In the genomic region with DNA sequence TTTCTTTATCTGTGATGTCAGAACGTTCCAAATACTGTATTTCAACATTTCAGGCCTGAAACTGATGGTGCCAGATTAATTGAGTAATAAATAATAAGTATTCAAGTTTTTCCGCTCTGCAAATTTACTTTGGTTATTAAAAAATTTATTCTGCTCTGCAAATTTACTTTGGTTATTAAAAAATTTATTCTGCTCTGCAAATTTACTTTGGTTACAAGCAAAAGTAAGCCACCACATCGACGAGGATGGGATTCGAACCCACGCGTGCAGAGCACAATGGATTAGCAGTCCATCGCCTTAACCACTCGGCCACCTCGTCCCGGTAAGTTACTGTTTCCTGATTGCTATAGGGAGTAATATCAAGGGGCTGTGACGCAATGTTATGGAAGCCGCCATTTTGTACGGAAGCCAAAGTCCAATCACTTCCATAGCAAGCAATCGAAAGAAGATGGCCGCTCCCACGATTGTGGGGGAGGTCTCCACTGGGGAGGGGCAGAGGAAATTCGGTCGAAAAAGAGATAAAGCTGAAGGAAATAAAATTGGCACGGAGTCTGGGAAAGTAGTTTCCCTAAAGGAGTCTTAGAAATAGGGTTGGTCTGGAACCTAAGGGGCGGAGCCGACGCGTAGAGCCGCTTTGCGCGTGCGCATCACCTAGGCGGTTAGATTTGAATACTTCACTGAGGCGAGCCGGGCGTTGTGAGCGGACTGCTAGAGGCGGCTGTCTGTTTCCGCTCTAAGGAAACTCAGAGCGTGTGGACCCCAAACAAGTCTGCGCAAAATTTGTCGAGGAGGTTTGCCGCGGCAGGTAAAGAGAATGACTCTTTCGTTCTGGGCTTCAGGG, we compare ENCODE assay signal across 8 cellular contexts. TPM values are rescaled to one million over a fixed set of nuclear protein-coding genes. Genes with fewer than 3 reads are reported as not detected.
DNase-seq lines count a peak whose midpoint lies in the region; ATAC-seq and TF ChIP-seq lines count a peak whose summit lies in the region.

A gene with protein sequence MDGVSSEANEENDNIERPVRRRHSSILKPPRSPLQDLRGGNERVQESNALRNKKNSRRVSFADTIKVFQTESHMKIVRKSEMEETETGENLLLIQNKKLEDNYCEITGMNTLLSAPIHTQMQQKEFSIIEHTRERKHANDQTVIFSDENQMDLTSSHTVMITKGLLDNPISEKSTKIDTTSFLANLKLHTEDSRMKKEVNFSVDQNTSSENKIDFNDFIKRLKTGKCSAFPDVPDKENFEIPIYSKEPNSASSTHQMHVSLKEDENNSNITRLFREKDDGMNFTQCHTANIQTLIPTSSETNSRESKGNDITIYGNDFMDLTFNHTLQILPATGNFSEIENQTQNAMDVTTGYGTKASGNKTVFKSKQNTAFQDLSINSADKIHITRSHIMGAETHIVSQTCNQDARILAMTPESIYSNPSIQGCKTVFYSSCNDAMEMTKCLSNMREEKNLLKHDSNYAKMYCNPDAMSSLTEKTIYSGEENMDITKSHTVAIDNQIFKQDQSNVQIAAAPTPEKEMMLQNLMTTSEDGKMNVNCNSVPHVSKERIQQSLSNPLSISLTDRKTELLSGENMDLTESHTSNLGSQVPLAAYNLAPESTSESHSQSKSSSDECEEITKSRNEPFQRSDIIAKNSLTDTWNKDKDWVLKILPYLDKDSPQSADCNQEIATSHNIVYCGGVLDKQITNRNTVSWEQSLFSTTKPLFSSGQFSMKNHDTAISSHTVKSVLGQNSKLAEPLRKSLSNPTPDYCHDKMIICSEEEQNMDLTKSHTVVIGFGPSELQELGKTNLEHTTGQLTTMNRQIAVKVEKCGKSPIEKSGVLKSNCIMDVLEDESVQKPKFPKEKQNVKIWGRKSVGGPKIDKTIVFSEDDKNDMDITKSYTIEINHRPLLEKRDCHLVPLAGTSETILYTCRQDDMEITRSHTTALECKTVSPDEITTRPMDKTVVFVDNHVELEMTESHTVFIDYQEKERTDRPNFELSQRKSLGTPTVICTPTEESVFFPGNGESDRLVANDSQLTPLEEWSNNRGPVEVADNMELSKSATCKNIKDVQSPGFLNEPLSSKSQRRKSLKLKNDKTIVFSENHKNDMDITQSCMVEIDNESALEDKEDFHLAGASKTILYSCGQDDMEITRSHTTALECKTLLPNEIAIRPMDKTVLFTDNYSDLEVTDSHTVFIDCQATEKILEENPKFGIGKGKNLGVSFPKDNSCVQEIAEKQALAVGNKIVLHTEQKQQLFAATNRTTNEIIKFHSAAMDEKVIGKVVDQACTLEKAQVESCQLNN (N-terminal part only) (plus strand): TSS at position 662 of the 841 bp plus-strand sequence. CDS start 8,683 bp downstream, outside the sequence.

- no peaks in the 10 kb centered on the region; the same call in 1 of the 2 replicates for H3K27me3 ChIP-seq in H7 (ENCODE audit: control insufficient read depth, insufficient read depth, low read length)

- peak within 1 kb of the TSS; percentile 93 for H3K4me3 Mint-ChIP-seq in activated T-helper 2 cell treated with anti-CD3 and anti-CD28 coated beads, Interferon-gamma antibody, Interleukin-2, Interleukin-4, amounts not matched to agents 10 μg/mL and 5 μg/mL and 100 μg/mL, durations not matched to agents 14 hours and 24 hours and 36 hours (ENCODE audit: low read depth)
- H3K4me3 Mint-ChIP-seq in naive thymus-derived CD8-positive, alpha-beta T cell: peak within 1 kb of the TSS; percentile 93 to 100 (median 96)
- H3K4me3 Mint-ChIP-seq in stimulated activated naive B cell treated with anti-CD40 and anti-IgM and Interleukin-4, amounts not matched to agents 10 μg/mL and 1 μg/mL and 100 μg/mL, for 72 hours: peak within 1 kb of the TSS; percentile 93 to 99

- H3K4me1 Mint-ChIP-seq in activated T-helper 2 cell treated with anti-CD3 and anti-CD28 coated beads, Interferon-gamma antibody, Interleukin-2, Interleukin-4, amounts not matched to agents 10 μg/mL and 5 μg/mL and 100 μg/mL, durations not matched to agents 14 hours and 24 hours and 36 hours (ENCODE audit: low read depth): peaks cover 24% of the 10 kb centered on the region
- H3K4me1 Mint-ChIP-seq in naive thymus-derived CD8-positive, alpha-beta T cell: peaks cover 10 to 38% (median 23%) of the 10 kb centered on the region in 4 donors
- H3K4me1 Mint-ChIP-seq in stimulated activated naive B cell treated with anti-CD40 and anti-IgM and Interleukin-4, amounts not matched to agents 10 μg/mL and 1 μg/mL and 100 μg/mL, for 72 hours: peaks cover 10 to 12% of the 10 kb centered on the region in 2 donors

- TF ChIP-seq POLR2A in Raji (IDR thresholded peaks at IDR 0.05; ENCODE audit: insufficient read depth, low read depth, low read length): peak; percentile 81

- peak within 1 kb of the TSS; percentile 95 for H3K4me3 ChIP-seq in H7 (ENCODE audit: insufficient read depth, low read depth, low read length)

- DNase-seq in EL (peak; percentile 93), H7 (peak; percentile 89), M059J (ENCODE audit: low read depth) (peak; percentile 92), fibroblast of peridontal ligament (ENCODE audit: extremely low read depth) (peak; percentile 98)
- peak; percentile 90 for DNase-seq in activated T-helper 2 cell treated with anti-CD3 and anti-CD28 coated beads, Interferon-gamma antibody, Interleukin-2, Interleukin-4, amounts not matched to agents 10 μg/mL and 5 μg/mL and 100 μg/mL, durations not matched to agents 14 hours and 24 hours and 36 hours (ENCODE audit: low spot score)
- peak; percentile 76 to 97 (median 85) for DNase-seq in naive thymus-derived CD8-positive, alpha-beta T cell
- DNase-seq in stimulated activated naive B cell treated with anti-CD40 and anti-IgM and Interleukin-4, amounts not matched to agents 10 μg/mL and 1 μg/mL and 100 μg/mL, for 72 hours: peak; percentile 90

- H3K9me3 Mint-ChIP-seq in activated T-helper 2 cell treated with anti-CD3 and anti-CD28 coated beads, Interferon-gamma antibody, Interleukin-2, Interleukin-4, amounts not matched to agents 10 μg/mL and 5 μg/mL and 100 μg/mL, durations not matched to agents 14 hours and 24 hours and 36 hours: no peaks in the 10 kb centered on the region
- H3K9me3 Mint-ChIP-seq in naive thymus-derived CD8-positive, alpha-beta T cell: peaks cover 0 to 2% (median 0%) of the 10 kb centered on the region in 9 donors
- H3K9me3 Mint-ChIP-seq in stimulated activated naive B cell treated with anti-CD40 and anti-IgM and Interleukin-4, amounts not matched to agents 10 μg/mL and 1 μg/mL and 100 μg/mL, for 72 hours: no peaks in the 10 kb centered on the region

- peak; percentile 80 to 85 for ATAC-seq in naive thymus-derived CD8-positive, alpha-beta T cell
- ATAC-seq in stimulated activated naive B cell treated with anti-CD40 and anti-IgM and Interleukin-4, amounts not matched to agents 10 μg/mL and 1 μg/mL and 100 μg/mL, for 72 hours (replicated peaks): peak; percentile 81 to 86

- intact Hi-C loops in activated T-helper 2 cell treated with anti-CD3 and anti-CD28 coated beads, Interferon-gamma antibody, Interleukin-2, Interleukin-4, amounts not matched to agents 10 μg/mL and 5 μg/mL and 100 μg/mL, durations not matched to agents 14 hours and 24 hours and 36 hours (cut with micrococcal nuclease): loop anchor here (1.0 to 10.0 kb wide), 4 partner anchors 25 to 298 kb away; a partner anchor contains a TSS

- H3K27me3 Mint-ChIP-seq in activated T-helper 2 cell treated with anti-CD3 and anti-CD28 coated beads, Interferon-gamma antibody, Interleukin-2, Interleukin-4, amounts not matched to agents 10 μg/mL and 5 μg/mL and 100 μg/mL, durations not matched to agents 14 hours and 24 hours and 36 hours (ENCODE audit: low read depth): no peaks in the 10 kb centered on the region
- H3K27me3 Mint-ChIP-seq in naive thymus-derived CD8-positive, alpha-beta T cell: peaks cover 4 to 16% (median 9%) of the 10 kb centered on the region in 5 donors
- peaks cover 0 to 5% of the 10 kb centered on the region in 2 donors for H3K27me3 Mint-ChIP-seq in stimulated activated naive B cell treated with anti-CD40 and anti-IgM and Interleukin-4, amounts not matched to agents 10 μg/mL and 1 μg/mL and 100 μg/mL, for 72 hours

- H3K36me3 ChIP-seq in H7 (replicated peaks; ENCODE audit: control insufficient read depth, insufficient read depth, low read length): no peaks in the 10 kb centered on the region

- POLR2A ChIA-PET in naive thymus-derived CD8-positive, alpha-beta T cell (lab: Charles Lee): interaction anchor here (2.4 kb wide), 1 partner anchor 25 kb away, joined by 13 read pairs; a partner anchor contains a TSS

- peak within 1 kb of the TSS; percentile 99 for H3K27ac Mint-ChIP-seq in activated T-helper 2 cell treated with anti-CD3 and anti-CD28 coated beads, Interferon-gamma antibody, Interleukin-2, Interleukin-4, amounts not matched to agents 10 μg/mL and 5 μg/mL and 100 μg/mL, durations not matched to agents 14 hours and 24 hours and 36 hours
- H3K27ac Mint-ChIP-seq in naive thymus-derived CD8-positive, alpha-beta T cell: peak within 1 kb of the TSS; percentile 96 to 99 (median 98)
- peak within 1 kb of the TSS; percentile 100 for H3K27ac Mint-ChIP-seq in stimulated activated naive B cell treated with anti-CD40 and anti-IgM and Interleukin-4, amounts not matched to agents 10 μg/mL and 1 μg/mL and 100 μg/mL, for 72 hours

- no peaks in the 10 kb centered on the region for H3K36me3 Mint-ChIP-seq in activated T-helper 2 cell treated with anti-CD3 and anti-CD28 coated beads, Interferon-gamma antibody, Interleukin-2, Interleukin-4, amounts not matched to agents 10 μg/mL and 5 μg/mL and 100 μg/mL, durations not matched to agents 14 hours and 24 hours and 36 hours (ENCODE audit: low read depth)
- H3K36me3 Mint-ChIP-seq in naive thymus-derived CD8-positive, alpha-beta T cell: no peaks in the 10 kb centered on the region
- peaks cover 2 to 5% of the 10 kb centered on the region in 2 donors for H3K36me3 Mint-ChIP-seq in stimulated activated naive B cell treated with anti-CD40 and anti-IgM and Interleukin-4, amounts not matched to agents 10 μg/mL and 1 μg/mL and 100 μg/mL, for 72 hours

RNA-seq across cellular contexts. Expression of the gene that starts here (rescaled TPM):
- total RNA-seq in H7 (2014; rRNA removed; shearing (Covaris generic)): 28.4 and 33.9 TPM in 2 replicates
- 32.1 and 33.9 TPM in 2 replicates for total RNA-seq in M059J (2014; rRNA removed; shearing (Covaris generic))
- total RNA-seq in activated T-helper 2 cell treated with anti-CD3 and anti-CD28 coated beads, Interferon-gamma antibody, Interleukin-2, Interleukin-4, amounts not matched to agents 10 μg/mL and 5 μg/mL and 100 μg/mL, durations not matched to agents 14 hours and 24 hours and 36 hours: 30.6 and 30.8 TPM in 2 replicates
- total RNA-seq in naive thymus-derived CD8-positive, alpha-beta T cell: under 1 TPM; 0.14 to 0.21 TPM
- under 1 TPM in 1 of 3 donors, not detected in 2; 0.03 TPM for polyA plus RNA-seq in naive thymus-derived CD8-positive, alpha-beta T cell

Comparison
In these comparisons a context has a peak if more than half of its experiments do, and no peak if none do; other contexts are left out.
1. Peak in every context shown above with its lines: DNase-seq, ATAC-seq and H3K4me3 ChIP-seq.
2. RNA of the gene that starts here (total RNA-seq): 32.1 to 33.9 TPM in M059J, 30.6 to 30.8 TPM in activated T-helper 2 cell treated with anti-CD3 and anti-CD28 coated beads, Interferon-gamma antibody, Interleukin-2, Interleukin-4, amounts not matched to agents 10 μg/mL and 5 μg/mL and 100 μg/mL, durations not matched to agents 14 hours and 24 hours and 36 hours and 28.4 to 33.9 TPM in H7; 0.14 to 0.21 TPM in naive thymus-derived CD8-positive, alpha-beta T cell; every median in the first group is over 10 times any median in the second.
3. Peak in DNase-seq and ATAC-seq in naive thymus-derived CD8-positive, alpha-beta T cell; RNA of the gene not detected or under 1 TPM.